Comparison of ENCODE assay signal across 8 cellular contexts in genomic region chr6:17984822-17985660, GRCh38. TPM values are rescaled to one million over a fixed set of nuclear protein-coding genes. Genes with fewer than 3 reads are reported as not detected.
DNase-seq lines count a peak whose midpoint lies in the region; ATAC-seq, FAIRE-seq and TF ChIP-seq lines count a peak whose summit lies in the region.

No MANE protein-coding gene starts in this region.

- H3K27ac ChIP-seq in brain microvascular endothelial cell (no peak overlapping the region), kidney (ENCODE audit: low read depth in 2 of 2, low read length in 2 of 2) (peak overlapping the region in 1 of 2 donors; percentile 48), subcutaneous abdominal adipose tissue (ENCODE audit: low read depth, low read length) (peak overlapping the region; percentile 92)

- H3K4me3 ChIP-seq in brain microvascular endothelial cell (ENCODE audit: low read depth, low read length), result peak overlapping the region; percentile 20
- H3K4me3 ChIP-seq in kidney (ENCODE audit: low read length in 2 of 2), result peak overlapping the region; percentile 39 to 86
- H3K4me3 ChIP-seq in subcutaneous abdominal adipose tissue (ENCODE audit: low read depth in 1 of 5, low read length in 5 of 5), result peak overlapping the region; percentile 58 to 97 (median 92)

- no peaks in the 10 kb centered on the region; the same call in 1 of the 2 replicates for H3K27me3 Mint-ChIP-seq in HFFc6 (ENCODE audit: insufficient read depth)

- H3K4me1 Mint-ChIP-seq in HFFc6 (ENCODE audit: low read depth), result peaks cover 68% of the 10 kb centered on the region

- H3K27ac Mint-ChIP-seq in HFFc6, result peak overlapping the region; percentile 90

- H3K4me3 Mint-ChIP-seq in HFFc6, result peak overlapping the region; percentile 95

- H3K9me3 ChIP-seq in kidney (ENCODE audit: control insufficient read depth in 1 of 2, low read length in 2 of 2) (no peaks in the 10 kb centered on the region), subcutaneous abdominal adipose tissue (ENCODE audit: control insufficient read depth in 5 of 5, low read length in 5 of 5) (no peaks in the 10 kb centered on the region)

- H3K4me1 ChIP-seq in kidney (ENCODE audit: control insufficient read depth in 1 of 2, insufficient read depth in 1 of 2, low read depth in 1 of 2, low read length in 2 of 2), result peaks cover 0 to 13% of the 10 kb centered on the region in 2 donors
- peaks cover 2 to 42% (median 37%) of the 10 kb centered on the region in 5 donors for H3K4me1 ChIP-seq in subcutaneous abdominal adipose tissue (ENCODE audit: control insufficient read depth in 5 of 5, insufficient read depth in 5 of 5, low read length in 5 of 5)

- TF ChIP-seq CTCF in HFFc6 (IDR thresholded peaks at IDR 0.05) (no peak), brain microvascular endothelial cell (IDR thresholded peaks at IDR 0.05; ENCODE audit: low read depth, low read length, missing control alignments) (no peak), kidney (IDR thresholded peaks at IDR 0.05; ENCODE audit: borderline replicate concordance, extremely low read depth, insufficient read depth) (no peak)

- H3K9ac ChIP-seq in kidney (ENCODE audit: low read length in 2 of 2), result peak overlapping the region; percentile 12 to 30
- H3K9ac ChIP-seq in subcutaneous abdominal adipose tissue (ENCODE audit: low read length in 5 of 5), result peak overlapping the region; percentile 6 to 85 (median 62)

- H3K9me3 Mint-ChIP-seq in HFFc6, result no peaks in the 10 kb centered on the region

- H3K27me3 ChIP-seq in brain microvascular endothelial cell (replicated peaks) (no peaks in the 10 kb centered on the region), subcutaneous abdominal adipose tissue (ENCODE audit: control insufficient read depth in 5 of 5, insufficient read depth in 4 of 5, low read length in 5 of 5) (no peaks in the 10 kb centered on the region)

- ATAC-seq in HG03095 (IDR thresholded peaks at IDR 0.05; ENCODE audit: unreplicated experiment) (no peak), HG02885 (IDR thresholded peaks at IDR 0.05; ENCODE audit: poor library complexity, unreplicated experiment) (no peak)

- intact Hi-C loops in kidney (cut with DNase I), result no loop called here

- in situ Hi-C loops in brain microvascular endothelial cell (cut with HindIII; ENCODE audit: low pct_ligation_motif_present, low sequenced_read_pairs), result no loop called here

- H3K36me3 Mint-ChIP-seq in HFFc6 (ENCODE audit: low read depth), result peaks cover 21% of the 10 kb centered on the region

- DNase-seq in HFFc6, result no peak
- DNase-seq in brain microvascular endothelial cell, result no peak
- no peak for DNase-seq in kidney
- no peak for DNase-seq in ecto neural progenitor cell (ENCODE audit: low spot score)
- no peak for DNase-seq in COLO829 (ENCODE audit: low spot score)

- no peak for FAIRE-seq in kidney (lab: Jason Lieb, UNC)

- no peaks in the 10 kb centered on the region for H3K36me3 ChIP-seq in brain microvascular endothelial cell (replicated peaks)
- H3K36me3 ChIP-seq in kidney (ENCODE audit: control insufficient read depth in 1 of 2, insufficient read depth in 2 of 2, low read length in 2 of 2), result no peaks in the 10 kb centered on the region
- peaks cover 0 to 7% (median 3%) of the 10 kb centered on the region in 5 donors for H3K36me3 ChIP-seq in subcutaneous abdominal adipose tissue (ENCODE audit: control insufficient read depth in 5 of 5, insufficient read depth in 5 of 5, low read length in 5 of 5)

RNA-seq across cellular contexts. Expression of gene KIF13A, which starts 2.4 kb away (rescaled TPM):
- total RNA-seq in HFFc6 (2021; fragmentation: NEBNext Ultra II Directional; extraction: Animal tissue kit (Norgen Biotek cat#: 25700)), result 10 to 100 TPM; 63.7 to 72.8 (median 66.4) TPM
- 35.9 TPM for total RNA-seq in kidney
- 12.6 TPM for polyA plus RNA-seq in kidney (ENCODE audit: insufficient read depth, low read depth, low replicate concordance)

Comparison
In these comparisons a context has a peak if more than half of its experiments do, and no peak if none do; other contexts are left out.
1. H3K4me3 ChIP-seq: peak in every context shown above with its lines; median percentile 92 in subcutaneous abdominal adipose tissue; 62 in kidney; 20 in brain microvascular endothelial cell.